20 cellular contexts compared by ENCODE assay signal in genomic region chr13:99930925-99931324, GRCh38. TPM values are rescaled to one million over a fixed set of nuclear protein-coding genes. Genes with fewer than 3 reads are reported as not detected.
DNase-seq lines count a peak whose midpoint lies in the region; FAIRE-seq and TF ChIP-seq lines count a peak whose summit lies in the region.
"Had no signal": no experiment of that assay in that cellular context is flagged by ENCODE, and none has a peak within 500 bp of the region (broad histone marks: within the 10 kb centered on the region; RNA-seq: fewer than 3 reads in every experiment).

No MANE protein-coding gene starts in this region.

- TF ChIP-seq EP300 in H1 (IDR thresholded peaks at IDR 0.05; ENCODE audit: borderline replicate concordance in 1 of 2, low read depth in 2 of 2, low read length in 2 of 2), result no peak

- DNase-seq in NCI-H2107 treated with DMSO at 0.1 percent for 48 hours (lab: John Stamatoyannopoulos, UW; ENCODE audit: unreplicated experiment) (peak; percentile 61), NCI-H2107 (lab: John Stamatoyannopoulos, UW) (no peak), H1 (ENCODE audit: low read depth in 1 of 2, low spot score in 2 of 2) (no peak), frontal cortex (ENCODE audit: low spot score in 2 of 2) (no peak), right atrium auricular region (ENCODE audit: low spot score) (no peak), Ammon's horn (ENCODE audit: low spot score) (no peak)
- DNase-seq in Jurkat, Clone E6-1 (ENCODE audit: low read depth, low spot score), result peak; percentile 10
- DNase-seq: CD4-positive, alpha-beta T cell; COR-L47; Karpas-422; NCI-H1092 treated with DMSO at 0.1 percent for 48 hours; NCI-H1436 treated with DMSO at 0.1 percent for 48 hours; NCI-H446 treated with DMSO at 0.1 percent for 48 hours; PC-9; Right ventricle myocardium superior had no signal

- H3K36me3 ChIP-seq in H1 (ENCODE audit: control insufficient read depth in 2 of 4, insufficient read depth in 4 of 4, low read length in 3 of 4) (no peaks in the 10 kb centered on the region), right atrium auricular region (no peaks in the 10 kb centered on the region)
- H3K36me3 ChIP-seq: HAP-1 had no signal

- H3K4me1 ChIP-seq in H1 (replicated peaks in 1 of 4; ENCODE audit: control insufficient read depth in 3 of 4, insufficient read depth in 4 of 4, low read length in 3 of 4), result peaks cover 0 to 4% (median 2%) of the 10 kb centered on the region in 4 experiments; a peak in 2 of 7 replicates
- H3K4me1 ChIP-seq in right atrium auricular region, result no peaks in the 10 kb centered on the region
- H3K4me1 ChIP-seq: HAP-1 had no signal

- H3K27me3 ChIP-seq in H1 (replicated peaks in 1 of 4; ENCODE audit: control insufficient read depth in 3 of 4, extremely low read depth in 1 of 4, insufficient read depth in 3 of 4, low read length in 3 of 4) (no peaks in the 10 kb centered on the region), right atrium auricular region (no peaks in the 10 kb centered on the region)

- H2BK120ac ChIP-seq in H1 (replicated peaks; ENCODE audit: low read depth, low read length), result no peak overlapping the region

- H3K4me3 ChIP-seq in Jurkat, Clone E6-1 (ENCODE audit: low read length), result no peak overlapping the region
- H3K4me3 ChIP-seq in H1 (ENCODE audit: extremely low read depth in 1 of 4, insufficient read depth in 2 of 4, low read depth in 3 of 4, low read length in 4 of 4) (no peak overlapping the region), right atrium auricular region (no peak overlapping the region)
- H3K4me3 ChIP-seq: GM23248, HAP-1, PC-9 had no signal

- H4K91ac ChIP-seq in H1 (replicated peaks; ENCODE audit: insufficient read length, low read length), result no peak overlapping the region

- H3K4me2 ChIP-seq in H1 (ENCODE audit: insufficient read depth in 1 of 2, low read depth in 2 of 2, low read length in 2 of 2), result no peak overlapping the region
- H3K4me2 ChIP-seq: PC-9 had no signal

- H3K9me3 ChIP-seq in H1 (ENCODE audit: insufficient read depth in 2 of 2, low read depth in 1 of 2, low read length in 1 of 2) (no peaks in the 10 kb centered on the region), right atrium auricular region (no peaks in the 10 kb centered on the region)
- H3K9me3 ChIP-seq: HAP-1 had no signal

- POLR2A ChIA-PET in H1 (lab: Charles Lee; ENCODE audit: partially characterized antibody), result no interaction called here

- no peaks in the 10 kb centered on the region for H3K79me1 ChIP-seq in H1 (ENCODE audit: low read depth, low read length)

- no peaks in the 10 kb centered on the region; the same call in 1 of the 2 replicates for H3K23me2 ChIP-seq in H1 (ENCODE audit: low read depth, low read length)

- H3K27ac ChIP-seq in H1 (ENCODE audit: low read depth, low read length), result no peak overlapping the region
- H3K27ac ChIP-seq in right atrium auricular region, result no peak overlapping the region
- H3K27ac ChIP-seq: 22Rv1, GM23248, PC-9 had no signal

- CTCF ChIA-PET in H1 (lab: Charles Lee; ENCODE audit: partially characterized antibody), result interaction anchor here (4.8 kb wide), 1 partner anchor 15 kb away, joined by 27 read pairs; no protein-coding TSS in a partner anchor

- no peak overlapping the region for H3K18ac ChIP-seq in H1 (ENCODE audit: extremely low read depth, low read length)

- H3K56ac ChIP-seq in H1 (replicated peaks; ENCODE audit: insufficient read length, low read depth, low read length), result no peak overlapping the region

- H3K79me2 ChIP-seq in H1 (ENCODE audit: control insufficient read depth in 1 of 2, insufficient read depth in 2 of 2, low read length in 2 of 2), result no peaks in the 10 kb centered on the region

- peak overlapping the region; percentile 83 for H2BK15ac ChIP-seq in H1 (ENCODE audit: low read length)

- no peak overlapping the region for H2BK20ac ChIP-seq in H1 (ENCODE audit: low read length)

- H4K20me1 ChIP-seq in H1 (replicated peaks in 1 of 2; ENCODE audit: control insufficient read depth in 1 of 2, insufficient read depth in 2 of 2, low read length in 2 of 2), result no peaks in the 10 kb centered on the region

- no peak overlapping the region for H3K4ac ChIP-seq in H1 (replicated peaks; ENCODE audit: insufficient read length, low read depth, low read length)

- TF ChIP-seq POLR2A in H1 (IDR thresholded peaks at IDR 0.05; ENCODE audit: control extremely low read depth in 1 of 2, low read depth in 2 of 2, low read length in 2 of 2), result no peak

- WGBS in H1 (ENCODE audit: extremely low coverage in 1 of 2, insufficient coverage in 1 of 2, insufficient read length in 1 of 2, insufficient replicate concordance in 2 of 2, low coverage in 1 of 2, low lambda C conversion rate in 2 of 2, missing lambda C conversion rate in 1 of 2), 2 experiments, result 92% methylated on average over 5 of the region's 5 CpGs; no CpG with 5 or more reads in 1 of the 2 experiments

- H3K14ac ChIP-seq in H1 (ENCODE audit: insufficient read length), result no peak overlapping the region

- FAIRE-seq in H1 (lab: Jason Lieb, UNC) (peak; percentile 13), frontal cortex (lab: Jason Lieb, UNC) (no peak)

- peak overlapping the region; percentile 69; the same call in 1 of the 2 replicates for H2BK12ac ChIP-seq in H1 (ENCODE audit: low read depth, low read length)

- no peak overlapping the region for H2AFZ ChIP-seq in H1 (ENCODE audit: low read length)
- H2AFZ ChIP-seq: GM23248, PC-9 had no signal

- no peak for TF ChIP-seq CTCF in H1 (IDR thresholded peaks at IDR 0.05; ENCODE audit: control extremely low read depth in 1 of 3, insufficient read depth in 1 of 3, low read depth in 1 of 3, low read length in 3 of 3)
- no peak for TF ChIP-seq CTCF in right atrium auricular region (IDR thresholded peaks at IDR 0.05)

- peak overlapping the region; percentile 92 for H2AK5ac ChIP-seq in H1 (ENCODE audit: low read depth, low read length)

- no peak for TF ChIP-seq RAD21 in H1 (IDR thresholded peaks at IDR 0.05 in 1 of 2, conservative IDR thresholded peaks at IDR 0.05 in 1 of 2; ENCODE audit: low read depth in 2 of 2, low read length in 2 of 2)

- H4K8ac ChIP-seq in H1 (ENCODE audit: extremely low read depth, insufficient read depth, low read length), result no peak overlapping the region

- H3K9ac ChIP-seq in H1 (replicated peaks in 1 of 4; ENCODE audit: extremely low read depth in 1 of 4, low read depth in 3 of 4, low read length in 3 of 4), result no peak overlapping the region
- H3K9ac ChIP-seq: GM23248 had no signal

- H4K5ac ChIP-seq in H1 (ENCODE audit: insufficient read length, low read depth, low read length), result no peak overlapping the region

- no peak overlapping the region for H3K23ac ChIP-seq in H1 (ENCODE audit: insufficient read length)

- H2BK5ac ChIP-seq in H1 (ENCODE audit: low read depth, low read length), result no peak overlapping the region

TF ChIP-seq in H1, 55 proteins besides CTCF, POLR2A, EP300 and RAD21:
- TF ChIP-seq HDAC6 (IDR thresholded peaks at IDR 0.05; ENCODE audit: low read depth, low read length) (no peak), SRF (IDR thresholded peaks at IDR 0.05; ENCODE audit: low read depth, low read length) (0 out of 2 replicates have a peak, but pooled peaks have one; percentile 3)

RNA-seq across cellular contexts. Expression of gene ZIC5, which starts 40.6 kb away (rescaled TPM):
- polyA plus RNA-seq in Jurkat, Clone E6-1 (2012; ENCODE audit: insufficient read depth, insufficient read length), result 0.55 TPM
- 51.0 and 52.7 TPM in 2 replicates for total RNA-seq in H1 (2021; fragmentation: NEBNext Ultra II Directional; extraction: Animal tissue kit (Norgen Biotek cat#: 25700))
- polyA plus RNA-seq in H1 (2011; rRNA removed), result 14.2 and 14.8 TPM in 2 replicates
- polyA plus RNA-seq in H1 (2011; cell fraction: cytosol; rRNA removed), result 13.2 TPM
- 22.7 TPM for polyA plus RNA-seq in H1 (2011; cell fraction: nucleus; rRNA removed)
- 16.2 to 29.3 TPM (median 20.3 TPM) in 4 replicates for polyA plus RNA-seq in H1 (2012, experiment 1 of 2)
- 15.1 TPM for polyA plus RNA-seq in H1 (2012, experiment 2 of 2)
- polyA plus RNA-seq in H1 (2013, experiment 1 of 2), result 31.4 TPM
- 28.2 TPM for polyA plus RNA-seq in H1 (2013, experiment 2 of 2)
- polyA minus RNA-seq in H1 (2011; rRNA and poly(A)+ RNA removed), result 16.6 and 20.0 TPM in 2 replicates
- polyA minus RNA-seq in H1 (2011; cell fraction: cytosol; rRNA and poly(A)+ RNA removed), result 22.3 TPM
- polyA minus RNA-seq in H1 (2011; cell fraction: nucleus; rRNA and poly(A)+ RNA removed), result 42.4 TPM
- total RNA-seq in frontal cortex (1.6 TPM), right atrium auricular region (not detected)
- total RNA-seq: CD4-positive, alpha-beta T cell; GM23248; Right ventricle myocardium superior had no signal
- polyA plus RNA-seq: BJ, GM23248, IgD-negative memory B cell had no signal

RNA-seq across cellular contexts. Expression of gene ZIC2, which starts 50.7 kb away (rescaled TPM):
- 3.9 TPM for polyA plus RNA-seq in Jurkat, Clone E6-1 (2012; ENCODE audit: insufficient read depth, insufficient read length)
- total RNA-seq in H1 (2021; fragmentation: NEBNext Ultra II Directional; extraction: Animal tissue kit (Norgen Biotek cat#: 25700)), result 372 and 429 TPM in 2 replicates
- polyA plus RNA-seq in H1 (2011; rRNA removed), result 53.2 and 67.1 TPM in 2 replicates
- polyA plus RNA-seq in H1 (2011; cell fraction: cytosol; rRNA removed), result 54.3 TPM
- 212 TPM for polyA plus RNA-seq in H1 (2011; cell fraction: nucleus; rRNA removed)
- 149 to 263 TPM (median 185 TPM) in 4 replicates for polyA plus RNA-seq in H1 (2012, experiment 1 of 2)
- polyA plus RNA-seq in H1 (2012, experiment 2 of 2), result 87.1 TPM
- polyA plus RNA-seq in H1 (2013, experiment 1 of 2), result 140 TPM
- polyA plus RNA-seq in H1 (2013, experiment 2 of 2), result 134 TPM
- 32.3 and 40.3 TPM in 2 replicates for polyA minus RNA-seq in H1 (2011; rRNA and poly(A)+ RNA removed)
- polyA minus RNA-seq in H1 (2011; cell fraction: cytosol; rRNA and poly(A)+ RNA removed), result 164 TPM
- 103 TPM for polyA minus RNA-seq in H1 (2011; cell fraction: nucleus; rRNA and poly(A)+ RNA removed)
- total RNA-seq in frontal cortex (2.4 TPM), right atrium auricular region (under 1 TPM in 1 of 2 donors, not detected in 1; 0.08 TPM)
- total RNA-seq: CD4-positive, alpha-beta T cell; GM23248; Right ventricle myocardium superior had no signal
- polyA plus RNA-seq: BJ, GM23248, IgD-negative memory B cell had no signal

Comparison
In these comparisons a context has a peak if more than half of its experiments do, and no peak if none do; other contexts are left out.
1. DNase-seq: peak in NCI-H2107 treated with DMSO at 0.1 percent for 48 hours (single experiment) and Jurkat, Clone E6-1 (single experiment); none in NCI-H2107 (single experiment), H1 (0 of 2), frontal cortex (0 of 2), right atrium auricular region (single experiment) and Ammon's horn (single experiment).
2. RNA of gene ZIC5, which starts 40.6 kb away (total RNA-seq): 51.0 to 52.7 TPM in H1; 1.6 TPM in frontal cortex (single experiment) and not detected in right atrium auricular region; every median in the first group is over 10 times any median in the second.
3. RNA of gene ZIC2, which starts 50.7 kb away (total RNA-seq): 372 to 429 TPM in H1; 2.4 TPM in frontal cortex (single experiment) and 0.08 TPM in right atrium auricular region; every median in the first group is over 100 times any median in the second.